In the genomic region with DNA sequence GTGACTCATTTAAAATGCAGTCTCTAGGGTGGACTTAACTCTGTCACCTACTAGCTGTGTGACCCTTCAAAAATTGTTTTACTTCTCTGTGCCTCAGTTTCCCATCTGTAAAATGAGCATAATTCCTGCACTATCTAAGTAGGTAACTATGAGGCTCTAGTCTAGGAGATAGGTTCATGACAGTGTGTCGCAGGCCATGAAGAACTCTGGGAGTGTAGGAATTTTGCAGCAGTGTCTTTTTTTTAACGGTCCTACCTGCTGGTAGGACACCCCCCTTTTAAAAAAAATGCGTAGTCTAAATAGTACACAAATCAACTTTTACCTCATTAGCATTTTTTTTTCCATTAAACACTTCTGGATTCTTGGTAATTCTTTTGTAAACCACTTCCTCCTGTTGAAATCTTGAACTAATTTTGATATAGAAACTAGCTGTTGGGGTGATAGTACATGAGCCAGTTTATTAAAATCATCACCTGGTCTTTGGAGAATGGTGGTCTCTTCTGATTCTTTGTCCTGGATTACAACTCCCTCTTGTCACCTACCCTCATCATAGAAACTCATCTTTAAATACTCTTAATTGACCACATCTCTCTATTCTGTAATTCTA, we compare ENCODE assay signal across 16 cellular contexts.
DNase-seq lines count a peak whose midpoint lies in the region; ATAC-seq and TF ChIP-seq lines count a peak whose summit lies in the region.
"Had no signal": no experiment of that assay in that cellular context is flagged by ENCODE, and none has a peak within 500 bp of the region (broad histone marks: within the 10 kb centered on the region; RNA-seq: fewer than 3 reads in every experiment).

No MANE protein-coding gene starts in this region.

- H3K4me1 ChIP-seq in Loucy (ENCODE audit: insufficient read depth, low read length, poor library complexity, severe bottlenecking) (peaks cover 67% of the 10 kb centered on the region), spleen (peaks cover 28 to 78% (median 57%) of the 10 kb centered on the region in 6 donors)

- H3K27me3 ChIP-seq in Loucy (ENCODE audit: insufficient read depth, low read length, poor library complexity, severe bottlenecking) (no peaks in the 10 kb centered on the region), spleen (replicated peaks in 1 of 7) (no peaks in the 10 kb centered on the region)
- H3K27me3 ChIP-seq: body of pancreas, gastrocnemius medialis, testis had no signal

- DNase-seq in NOMO-1 (lab: John Stamatoyannopoulos, UW; ENCODE audit: unreplicated experiment in 2 of 2), result peak; percentile 26 to 73
- no peak for DNase-seq in NOMO-1 treated with dmso at 0.1 percent for 144 hours (lab: John Stamatoyannopoulos, UW; ENCODE audit: unreplicated experiment)
- no peak for DNase-seq in activated naive CD4-positive, alpha-beta T cell treated with anti-CD3 and anti-CD28 coated beads, Interleukin-2, amount 50 U/mL, for 72 hours (ENCODE audit: low spot score in 2 of 2)
- DNase-seq in spleen, result no peak
- DNase-seq: body of pancreas, DMS 273 treated with DMSO at 0.1 percent for 48 hours, gastrocnemius medialis, kidney, NCI-H1930, testis had no signal

- peaks cover 8% of the 10 kb centered on the region in 2 donors for H3K9me3 Mint-ChIP-seq in activated naive CD4-positive, alpha-beta T cell treated with anti-CD3 and anti-CD28 coated beads, Interleukin-2, amount 50 U/mL, for 72 hours

- TF ChIP-seq CTCF in Loucy (conservative IDR thresholded peaks at IDR 0.05; ENCODE audit: low read length) (no peak), spleen (IDR thresholded peaks at IDR 0.05 in 8 of 11, conservative IDR thresholded peaks at IDR 0.05 in 3 of 11) (no peak)

- H3K36me3 ChIP-seq in Loucy (ENCODE audit: insufficient read depth, low read length) (no peaks in the 10 kb centered on the region), spleen (no peaks in the 10 kb centered on the region)
- H3K36me3 ChIP-seq: gastrocnemius medialis had no signal

- H3K27ac Mint-ChIP-seq in activated naive CD4-positive, alpha-beta T cell treated with anti-CD3 and anti-CD28 coated beads, Interleukin-2, amount 50 U/mL, for 72 hours, result peak overlapping the region; percentile 79 to 95

- WGBS in spleen, 5 donors, result 43 to 65% (median 56%) methylated on average over 3 of the region's 3 CpGs

- peaks cover 0 to 5% of the 10 kb centered on the region in 2 donors for H3K36me3 Mint-ChIP-seq in activated naive CD4-positive, alpha-beta T cell treated with anti-CD3 and anti-CD28 coated beads, Interleukin-2, amount 50 U/mL, for 72 hours

- no peaks in the 10 kb centered on the region for H3K79me2 ChIP-seq in Loucy (ENCODE audit: insufficient read depth, low read length)

- no peaks in the 10 kb centered on the region for H4K20me1 ChIP-seq in Loucy (ENCODE audit: insufficient read depth, low read length, poor library complexity, severe bottlenecking)

- H3K27ac ChIP-seq in spleen, result peak overlapping the region in 7 of 8 donors; percentile 4 to 85 (median 80)
- H3K27ac ChIP-seq: 22Rv1, body of pancreas, testis had no signal

- H3K4me3 ChIP-seq in Loucy (ENCODE audit: low read length, poor library complexity, severe bottlenecking) (no peak overlapping the region), spleen (no peak overlapping the region)
- H3K4me3 ChIP-seq: body of pancreas, gastrocnemius medialis, testis had no signal

- no peaks in the 10 kb centered on the region for H3K9me3 ChIP-seq in Loucy (ENCODE audit: insufficient read depth, low read depth, low read length)
- no peaks in the 10 kb centered on the region for H3K9me3 ChIP-seq in spleen
- H3K9me3 ChIP-seq: body of pancreas, gastrocnemius medialis, testis had no signal

- H2AFZ ChIP-seq in Loucy (ENCODE audit: low read length), result no peak overlapping the region

- H3K9ac ChIP-seq in Loucy (ENCODE audit: low read depth, low read length, poor library complexity, severe bottlenecking), result no peak overlapping the region

- no peak for TF ChIP-seq POLR2A in spleen (IDR thresholded peaks at IDR 0.05)

- no peaks in the 10 kb centered on the region for H3K9me2 ChIP-seq in Loucy (replicated peaks; ENCODE audit: low read depth, low read length)

- peak; percentile 11 to 26 for ATAC-seq in activated naive CD4-positive, alpha-beta T cell treated with anti-CD3 and anti-CD28 coated beads, Interleukin-2, amount 50 U/mL, for 72 hours
- ATAC-seq in GM18873 (IDR thresholded peaks at IDR 0.05; ENCODE audit: low FRiP score, unreplicated experiment) (no peak), HG03196 (IDR thresholded peaks at IDR 0.05; ENCODE audit: unreplicated experiment) (no peak), GM18519 (IDR thresholded peaks at IDR 0.05; ENCODE audit: low FRiP score, unreplicated experiment) (no peak)
- ATAC-seq: body of pancreas, gastrocnemius medialis, sciatic nerve had no signal

- no peaks in the 10 kb centered on the region for H3F3A ChIP-seq in Loucy (ENCODE audit: low read depth)

- intact Hi-C loops in spleen (cut with DNase I; ENCODE audit: low total_unique reads), result no loop called here

- peak overlapping the region; percentile 68 for H3K4me2 ChIP-seq in Loucy (ENCODE audit: low read depth, low read length, poor library complexity, severe bottlenecking)

Comparison
In these comparisons a context has a peak if more than half of its experiments do, and no peak if none do; other contexts are left out.
1. DNase-seq: peak in NOMO-1 (2 of 2); none in NOMO-1 treated with dmso at 0.1 percent for 144 hours (single experiment), activated naive CD4-positive, alpha-beta T cell treated with anti-CD3 and anti-CD28 coated beads, Interleukin-2, amount 50 U/mL, for 72 hours (0 of 2) and spleen (single experiment).
2. ATAC-seq: peak in activated naive CD4-positive, alpha-beta T cell treated with anti-CD3 and anti-CD28 coated beads, Interleukin-2, amount 50 U/mL, for 72 hours (2 of 2); none in GM18873 (single experiment), HG03196 (single experiment) and GM18519 (single experiment).